In genomic region chr17:81230043-81230820, GRCh38 we compare ENCODE assay signal across 11 cellular contexts.
DNase-seq lines count a peak whose midpoint lies in the region; ATAC-seq and TF ChIP-seq lines count a peak whose summit lies in the region.
"Had no signal": no experiment of that assay in that cellular context is flagged by ENCODE, and none has a peak within 500 bp of the region (broad histone marks: within the 10 kb centered on the region; RNA-seq: fewer than 3 reads in every experiment).

No MANE protein-coding gene starts in this region.

- H3K36me3 Mint-ChIP-seq in memory B cell, result peaks cover 19% of the 10 kb centered on the region

- no peaks in the 10 kb centered on the region for H3K9me3 ChIP-seq in DOHH2 (ENCODE audit: control insufficient read depth, insufficient read depth, low read length)

- peak; percentile 54 for TF ChIP-seq CTCF in DOHH2 (IDR thresholded peaks at IDR 0.05; ENCODE audit: low read depth, low read length, poor library complexity, severe bottlenecking)

- H3K27ac ChIP-seq in DOHH2 (ENCODE audit: low read depth, low read length), result no peak overlapping the region

- no peak overlapping the region for H3K4me3 ChIP-seq in DOHH2 (ENCODE audit: low read length)
- H3K4me3 ChIP-seq: lung had no signal

- H3K9me3 Mint-ChIP-seq in memory B cell, result peaks cover 3% of the 10 kb centered on the region
- H3K9me3 Mint-ChIP-seq: activated T-cell treated with anti-CD3 and anti-CD28 coated beads, Interleukin-2, amount 50 U/mL, for 24 hours had no signal

- H3K79me2 ChIP-seq in DOHH2 (ENCODE audit: control insufficient read depth, low read length), result no peaks in the 10 kb centered on the region

- H3K27me3 ChIP-seq in DOHH2 (ENCODE audit: control insufficient read depth, low read length), result no peaks in the 10 kb centered on the region

- H3K27me3 Mint-ChIP-seq in memory B cell, result no peaks in the 10 kb centered on the region
- H3K27me3 Mint-ChIP-seq: activated T-cell treated with anti-CD3 and anti-CD28 coated beads, Interleukin-2, amount 50 U/mL, for 24 hours had no signal

- peak overlapping the region; percentile 25 for H3K27ac Mint-ChIP-seq in memory B cell

- H4K20me1 ChIP-seq in DOHH2 (ENCODE audit: control insufficient read depth, insufficient read depth, low read depth, low read length), result no peaks in the 10 kb centered on the region

- H3K4me1 Mint-ChIP-seq in memory B cell, result peaks cover 31% of the 10 kb centered on the region

- H3K36me3 ChIP-seq in DOHH2 (ENCODE audit: control insufficient read depth, low read length), result peaks cover 25% of the 10 kb centered on the region

- no peaks in the 10 kb centered on the region for H3K9me2 ChIP-seq in DOHH2 (replicated peaks; ENCODE audit: control insufficient read depth, low read length)

- peaks cover 6% of the 10 kb centered on the region; the same call in 1 of the 2 replicates for H3F3A ChIP-seq in DOHH2 (ENCODE audit: control insufficient read depth, insufficient read depth)

- peaks cover 19% of the 10 kb centered on the region for H3K4me1 ChIP-seq in DOHH2 (ENCODE audit: control insufficient read depth, low read length)

- in situ Hi-C loops in T47D (cut with HindIII; ENCODE audit: low pct_unique_long_range_greater_than_20kb, low sequenced_read_pairs), result no loop called here
- in situ Hi-C loops in KBM-7 (cut with MboI; ENCODE audit: low pct_unique_long_range_greater_than_20kb, low sequenced_read_pairs), result no loop called here

- no peak overlapping the region for H3K4me3 Mint-ChIP-seq in memory B cell
- H3K4me3 Mint-ChIP-seq: activated T-cell treated with anti-CD3 and anti-CD28 coated beads, Interleukin-2, amount 50 U/mL, for 24 hours had no signal

- no peak overlapping the region for H3K4me2 ChIP-seq in DOHH2 (ENCODE audit: low read length)

- ATAC-seq in memory B cell (ENCODE audit: low read depth) (no peak), HG02973 (IDR thresholded peaks at IDR 0.05; ENCODE audit: unreplicated experiment) (no peak)

- DNase-seq in HuH-7.5 (ENCODE audit: low spot score), result peak; percentile 84
- DNase-seq in T47D (ENCODE audit: low read depth in 1 of 2, low spot score in 1 of 2), result peak; percentile 57 to 68
- DNase-seq in memory B cell (ENCODE audit: low spot score in 2 of 2), result no peak
- DNase-seq in OCI-M1 (lab: John Stamatoyannopoulos, UW), result no peak
- DNase-seq in activated CD4-positive, CD25-positive, alpha-beta regulatory T cell treated with anti-CD3 and anti-CD28 coated beads, Interleukin-2, amount 50 U/mL, for 72 hours, result no peak
- DNase-seq in KBM-7, result no peak
- DNase-seq: activated T-cell treated with anti-CD3 and anti-CD28 coated beads, Interleukin-2, amount 50 U/mL, for 24 hours; effector CD4-positive, alpha-beta T cell had no signal

Comparison
In these comparisons a context has a peak if more than half of its experiments do, and no peak if none do; other contexts are left out.
1. DNase-seq: peak in HuH-7.5 (single experiment) and T47D (2 of 2); none in memory B cell (0 of 2), OCI-M1 (single experiment), activated CD4-positive, CD25-positive, alpha-beta regulatory T cell treated with anti-CD3 and anti-CD28 coated beads, Interleukin-2, amount 50 U/mL, for 72 hours (single experiment) and KBM-7 (single experiment).